7 cellular contexts compared by ENCODE assay signal in genomic region chr5:36874465-36874864, GRCh38. TPM values are rescaled to one million over a fixed set of nuclear protein-coding genes. Genes with fewer than 3 reads are reported as not detected.
DNase-seq lines count a peak whose midpoint lies in the region; ATAC-seq and TF ChIP-seq lines count a peak whose summit lies in the region.

No MANE protein-coding gene starts in this region.

- CTCF ChIA-PET in HEK293 (lab: Yijun Ruan, JAX), result interaction anchor here (0.8 to 2.3 kb wide), 6 partner anchors 8 to 145 kb away, joined by 3 to 12 read pairs (median 4); no protein-coding TSS in a partner anchor
- CTCF ChIA-PET in OCI-LY7 (lab: Charles Lee; ENCODE audit: unreplicated experiment), result no interaction called here

- POLR2A ChIA-PET in HEK293 (lab: Yijun Ruan, JAX), result interaction anchor here (1.0 kb wide), 1 partner anchor 130 kb away, joined by 3 read pairs; no protein-coding TSS in a partner anchor
- POLR2A ChIA-PET in OCI-LY7 (lab: Charles Lee), result interaction anchor here (1.5 kb wide), 1 partner anchor 136 kb away, joined by 4 read pairs; no protein-coding TSS in a partner anchor

- H3K27ac ChIP-seq in HEK293 (ENCODE audit: extremely low read depth, low read depth, low read length) (peak overlapping the region; percentile 99), OCI-LY7 (ENCODE audit: low read depth, low read length, poor library complexity, severe bottlenecking) (peak overlapping the region; percentile 91)

- peaks cover 56% of the 10 kb centered on the region for H4K20me1 ChIP-seq in OCI-LY7 (ENCODE audit: insufficient read depth, low read length)

- peaks cover 5 to 7% of the 10 kb centered on the region in 2 experiments for H3K36me3 ChIP-seq in HEK293 (ENCODE audit: control insufficient read depth in 2 of 2, insufficient read depth in 1 of 2, low read length in 2 of 2)
- H3K36me3 ChIP-seq in OCI-LY7 (ENCODE audit: insufficient read depth, low read length), result peaks cover 28% of the 10 kb centered on the region

- H3K4me3 ChIP-seq in HEK293 (ENCODE audit: low read depth, low read length) (peak overlapping the region; percentile 95), OCI-LY7 (ENCODE audit: low read depth, low read length, poor library complexity, severe bottlenecking) (peak overlapping the region; percentile 82), retinal pigment epithelial cell (ENCODE audit: low read length) (peak overlapping the region; percentile 96)

- H3K79me2 ChIP-seq in OCI-LY7 (ENCODE audit: insufficient read depth, low read depth, low read length), result peaks cover 96% of the 10 kb centered on the region

- no TSS peak for BruUV-seq in OCI-LY7 (replicated peaks; lab: Mats Ljungman, UMichigan)

- H3K4me2 ChIP-seq in OCI-LY7 (ENCODE audit: low read length), result peak overlapping the region; percentile 98

- intact Hi-C loops in OCI-LY7 (cut with micrococcal nuclease; ENCODE audit: unreplicated experiment), result loop anchor here (10.0 kb wide), 2 partner anchors 970 to 1960 kb away; partner anchors contain the start of genes BRIX1 and RAD1

- H3K9me2 ChIP-seq in OCI-LY7 (ENCODE audit: insufficient read depth, low read length), result no peaks in the 10 kb centered on the region

- ATAC-seq in HG03045 (IDR thresholded peaks at IDR 0.05; ENCODE audit: unreplicated experiment), result no peak

- DNase-seq in OCI-LY7 (ENCODE audit: low spot score), result peak; percentile 31
- peak; percentile 44 to 58 for DNase-seq in erythroblast (lab: John Stamatoyannopoulos, UW)
- DNase-seq in retinal pigment epithelial cell (ENCODE audit: low read depth), result no peak
- DNase-seq in stimulated activated naive CD4-positive, alpha-beta T cell treated with Interleukin-2 at 50 U/mL for 16 hours (lab: John Stamatoyannopoulos, UW), result no peak
- DNase-seq in dedifferentiated amniotic fluid mesenchymal stem cell (ENCODE audit: extremely low spot score), result no peak

- no peaks in the 10 kb centered on the region for H3K9me3 ChIP-seq in HEK293 (ENCODE audit: control insufficient read depth, insufficient read depth, low read depth, low read length)
- H3K9me3 ChIP-seq in OCI-LY7 (ENCODE audit: low read length), result no peaks in the 10 kb centered on the region

- TF ChIP-seq CTCF in HEK293 (tag by site-specific recombination; IDR thresholded peaks at IDR 0.05) (no peak), OCI-LY7 (conservative IDR thresholded peaks at IDR 0.05; ENCODE audit: low read length) (no peak), retinal pigment epithelial cell (conservative IDR thresholded peaks at IDR 0.05; ENCODE audit: low read depth, low read length) (no peak)

- H3K4me1 ChIP-seq in HEK293 (ENCODE audit: control insufficient read depth, insufficient read depth, low read length) (peaks cover 8% of the 10 kb centered on the region; the same call in 1 of the 2 replicates), OCI-LY7 (ENCODE audit: insufficient read depth, low read length, poor library complexity, severe bottlenecking) (peaks cover 43% of the 10 kb centered on the region)

- no peak for TF ChIP-seq POLR2A in erythroblast (IDR thresholded peaks at IDR 0.05; ENCODE audit: low read length)

- no peak overlapping the region for H2AFZ ChIP-seq in OCI-LY7 (ENCODE audit: low read length)

TF ChIP-seq in HEK293, 187 proteins besides CTCF, POLR2A, EP300 and RAD21 (continues in another document):
- TF ChIP-seq ZNF404 (tag by site-specific recombination; IDR thresholded peaks at IDR 0.05) (no peak), ZNF302 (tag by site-specific recombination; IDR thresholded peaks at IDR 0.05; ENCODE audit: low read depth) (no peak), ZNF202 (tag by site-specific recombination; IDR thresholded peaks at IDR 0.05; ENCODE audit: borderline replicate concordance) (no peak), ATF2 (tag by site-specific recombination; IDR thresholded peaks at IDR 0.05; ENCODE audit: low read depth) (no peak), ZNF776 (tag by site-specific recombination; IDR thresholded peaks at IDR 0.05; ENCODE audit: borderline replicate concordance) (no peak), ZNF548 (tag by site-specific recombination; IDR thresholded peaks at IDR 0.05) (no peak), ZNF837 (tag by site-specific recombination; IDR thresholded peaks at IDR 0.05) (no peak), MEIS1 (CRISPR knock-in tag; IDR thresholded peaks at IDR 0.05; ENCODE audit: borderline replicate concordance) (no peak), YY1 (tag by site-specific recombination; IDR thresholded peaks at IDR 0.05) (no peak), EGR2 (tag by site-specific recombination; IDR thresholded peaks at IDR 0.05; ENCODE audit: low read depth) (no peak), ZNF518A (tag by site-specific recombination; conservative IDR thresholded peaks at IDR 0.05; ENCODE audit: low read depth) (no peak), ZNF433 (tag by site-specific recombination; IDR thresholded peaks at IDR 0.05; ENCODE audit: low read depth) (no peak), PRDM1 (tag by site-specific recombination; IDR thresholded peaks at IDR 0.05) (peak; percentile 93), KLF17 (tag by site-specific recombination; IDR thresholded peaks at IDR 0.05) (no peak), ZNF221 (tag by site-specific recombination; IDR thresholded peaks at IDR 0.05; ENCODE audit: borderline replicate concordance) (no peak), ZNF354C (tag by site-specific recombination; IDR thresholded peaks at IDR 0.05; ENCODE audit: borderline replicate concordance, low read depth) (no peak), ZNF654 (tag by site-specific recombination; IDR thresholded peaks at IDR 0.05; ENCODE audit: low read depth) (no peak)
- TF ChIP-seq, protein P1, sequence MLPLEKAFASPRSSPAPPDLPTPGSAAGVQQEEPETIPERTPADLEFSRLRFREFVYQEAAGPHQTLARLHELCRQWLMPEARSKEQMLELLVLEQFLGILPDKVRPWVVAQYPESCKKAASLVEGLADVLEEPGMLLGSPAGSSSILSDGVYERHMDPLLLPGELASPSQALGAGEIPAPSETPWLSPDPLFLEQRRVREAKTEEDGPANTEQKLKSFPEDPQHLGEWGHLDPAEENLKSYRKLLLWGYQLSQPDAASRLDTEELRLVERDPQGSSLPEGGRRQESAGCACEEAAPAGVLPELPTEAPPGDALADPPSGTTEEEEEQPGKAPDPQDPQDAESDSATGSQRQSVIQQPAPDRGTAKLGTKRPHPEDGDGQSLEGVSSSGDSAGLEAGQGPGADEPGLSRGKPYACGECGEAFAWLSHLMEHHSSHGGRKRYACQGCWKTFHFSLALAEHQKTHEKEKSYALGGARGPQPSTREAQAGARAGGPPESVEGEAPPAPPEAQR (tag by site-specific recombination; IDR thresholded peaks at IDR 0.05), result no peak

RNA-seq across cellular contexts. Expression of gene NIPBL, which starts 2.1 kb away (rescaled TPM):
- 24.9 and 29.1 TPM in 2 replicates for total RNA-seq in OCI-LY7 (2014; rRNA removed; shearing (Covaris generic))
- 56.1 and 61.5 TPM in 2 replicates for total RNA-seq in OCI-LY7 (2022)

Comparison
In these comparisons a context has a peak if more than half of its experiments do, and no peak if none do; other contexts are left out.
1. DNase-seq: peak in OCI-LY7 (single experiment) and erythroblast (2 of 2); none in retinal pigment epithelial cell (single experiment), stimulated activated naive CD4-positive, alpha-beta T cell treated with Interleukin-2 at 50 U/mL for 16 hours (single experiment) and dedifferentiated amniotic fluid mesenchymal stem cell (single experiment).
2. Peak in every context shown above with its lines, with median percentiles within 50 percentile points of each other: H3K4me3 ChIP-seq.